Comparison of ENCODE assay signal across 37 cellular contexts in genomic region chr2:10075101-10075500, GRCh38. TPM values are rescaled to one million over a fixed set of nuclear protein-coding genes. Genes with fewer than 3 reads are reported as not detected.
"Had no signal": no experiment of that assay in that cellular context is flagged by ENCODE, and none has a peak within 500 bp of the region (broad histone marks: within the 10 kb centered on the region; RNA-seq: fewer than 3 reads in every experiment).

No MANE protein-coding gene starts in this region.

- H3K9me3 ChIP-seq: adrenal gland, body of pancreas, breast epithelium had no signal

- H3K27ac Mint-ChIP-seq: activated B cell treated with CpG ODN at 0.5 μM for 24 hours; activated CD4-positive, alpha-beta memory T cell treated with anti-CD3 and anti-CD28 coated beads for 36 hours; activated CD4-positive, alpha-beta T cell treated with anti-CD3 and anti-CD28 coated beads for 36 hours; activated CD4-positive, alpha-beta T cell treated with anti-CD3 and anti-CD28 coated beads, Interleukin-2, amount 10 ng/mL, durations not matched to agents 7 days and 5 days; activated CD8-positive, alpha-beta T cell treated with anti-CD3 and anti-CD28 coated beads for 36 hours; activated naive CD4-positive, alpha-beta T cell treated with anti-CD3 and anti-CD28 coated beads for 36 hours; activated naive CD4-positive, alpha-beta T cell treated with anti-CD3 and anti-CD28 coated beads, Interleukin-2, amount 50 U/mL, for 72 hours; activated naive CD8-positive, alpha-beta T cell treated with anti-CD3 and anti-CD28 coated beads for 36 hours; activated T-cell treated with anti-CD3 and anti-CD28 coated beads, Interleukin-2, amount 50 U/mL, for 72 hours; activated T-helper 1 cell treated with anti-CD3 and anti-CD28 coated beads, Interleukin-12 subunit alpha, Interleukin-12 subunit beta, Interleukin-2, Interleukin-4 antibody, amounts not matched to agents 30 ng/mL and 10 ng/mL and 1 ng/mL, durations not matched to agents 14 hours and 24 hours and 36 hours; activated T-helper 17 cell treated with anti-CD3 and anti-CD28 coated beads, Interleukin-2, amount 50 U/mL, for 72 hours; T-helper 1 cell treated with Interleukin-12 subunit alpha and Interleukin-12 subunit beta and Interleukin-4 antibody, amounts not matched to agents 30 μg/mL and 1 μg/mL, for 36 hours; T-helper 2 cell treated with Interferon-gamma antibody and Interleukin-4, amounts not matched to agents 5 μg/mL and 100 μg/mL, for 36 hours had no signal

- DNase-seq: activated B cell treated with CpG ODN at 0.5 μM for 24 hours; activated CD4-positive, alpha-beta memory T cell treated with anti-CD3 and anti-CD28 coated beads for 36 hours; activated CD4-positive, alpha-beta T cell treated with anti-CD3 and anti-CD28 coated beads for 36 hours; activated CD4-positive, alpha-beta T cell treated with anti-CD3 and anti-CD28 coated beads for 48 hours; activated CD4-positive, alpha-beta T cell treated with anti-CD3 and anti-CD28 coated beads, Interleukin-2, amount 10 ng/mL, durations not matched to agents 7 days and 5 days; activated CD4-positive, alpha-beta T cell treated with anti-CD3 and anti-CD28 coated beads, Interleukin-2, amount 50 U/mL, for 4 hours; activated CD4-positive, CD25-positive, alpha-beta regulatory T cell treated with anti-CD3 and anti-CD28 coated beads, Interleukin-2, amount 50 U/mL, for 72 hours; activated CD8-positive, alpha-beta memory T cell treated with anti-CD3 and anti-CD28 coated beads, Interleukin-2, amount 50 U/mL, for 4 hours; activated CD8-positive, alpha-beta T cell treated with anti-CD3 and anti-CD28 coated beads for 36 hours; activated effector memory CD4-positive, alpha-beta T cell treated with anti-CD3 and anti-CD28 coated beads, Interleukin-2, amount 50 U/mL, for 16 hours; activated gamma-delta T cell treated with Interleukin-2 at 50 U/mL for 16 hours; activated naive CD4-positive, alpha-beta T cell; activated naive CD4-positive, alpha-beta T cell treated with anti-CD3 and anti-CD28 coated beads for 36 hours; activated naive CD4-positive, alpha-beta T cell treated with anti-CD3 and anti-CD28 coated beads, Interleukin-2, amount 50 U/mL, for 16 hours; activated naive CD8-positive, alpha-beta T cell treated with anti-CD3 and anti-CD28 coated beads for 36 hours; activated T-cell treated with anti-CD3 and anti-CD28 coated beads for 4 hours; activated T-cell treated with anti-CD3 and anti-CD28 coated beads, Interleukin-2, amount 50 U/mL, for 1 hour; activated T-cell treated with anti-CD3 and anti-CD28 coated beads, Interleukin-2, amount 50 U/mL, for 4 hours; activated T-cell treated with anti-CD3 and anti-CD28 coated beads, Interleukin-2, amount 50 U/mL, for 72 hours; amniotic stem cell; aorta; body of pancreas; brain microvascular endothelial cell; central memory CD4-positive, alpha-beta T cell; T-helper 1 cell; T-helper 2 cell; T-helper 9 cell had no signal

- H3K36me3 ChIP-seq: adrenal gland, brain microvascular endothelial cell, breast epithelium had no signal

- H3K9me3 Mint-ChIP-seq: activated B cell treated with CpG ODN at 0.5 μM for 24 hours; activated CD4-positive, alpha-beta memory T cell treated with anti-CD3 and anti-CD28 coated beads for 36 hours; activated CD4-positive, alpha-beta T cell treated with anti-CD3 and anti-CD28 coated beads, Interleukin-2, amount 10 ng/mL, durations not matched to agents 7 days and 5 days; activated CD8-positive, alpha-beta T cell treated with anti-CD3 and anti-CD28 coated beads for 36 hours; activated naive CD4-positive, alpha-beta T cell treated with anti-CD3 and anti-CD28 coated beads for 36 hours; activated naive CD4-positive, alpha-beta T cell treated with anti-CD3 and anti-CD28 coated beads, Interleukin-2, amount 50 U/mL, for 72 hours; activated naive CD8-positive, alpha-beta T cell treated with anti-CD3 and anti-CD28 coated beads for 36 hours; activated T-cell treated with anti-CD3 and anti-CD28 coated beads, Interleukin-2, amount 50 U/mL, for 4 hours; activated T-cell treated with anti-CD3 and anti-CD28 coated beads, Interleukin-2, amount 50 U/mL, for 72 hours; activated T-helper 1 cell treated with anti-CD3 and anti-CD28 coated beads, Interleukin-12 subunit alpha, Interleukin-12 subunit beta, Interleukin-2, Interleukin-4 antibody, amounts not matched to agents 30 ng/mL and 10 ng/mL and 1 ng/mL, durations not matched to agents 14 hours and 24 hours and 36 hours; activated T-helper 17 cell treated with anti-CD3 and anti-CD28 coated beads, Interleukin-2, amount 50 U/mL, for 72 hours; T-helper 1 cell treated with Interleukin-12 subunit alpha and Interleukin-12 subunit beta and Interleukin-4 antibody, amounts not matched to agents 30 μg/mL and 1 μg/mL, for 36 hours; T-helper 2 cell treated with Interferon-gamma antibody and Interleukin-4, amounts not matched to agents 5 μg/mL and 100 μg/mL, for 36 hours had no signal

- H3K4me3 ChIP-seq: adrenal gland, body of pancreas, breast epithelium had no signal

- H3K4me1 Mint-ChIP-seq: activated T-helper 17 cell treated with anti-CD3 and anti-CD28 coated beads, Interleukin-2, amount 50 U/mL, for 72 hours had no signal

- FAIRE-seq: astrocyte, TTC549 had no signal

- H3K27me3 ChIP-seq: body of pancreas had no signal

- ATAC-seq: activated CD4-positive, alpha-beta T cell treated with anti-CD3 and anti-CD28 coated beads for 36 hours; activated CD8-positive, alpha-beta T cell treated with anti-CD3 and anti-CD28 coated beads for 36 hours; activated naive CD4-positive, alpha-beta T cell treated with anti-CD3 and anti-CD28 coated beads, Interleukin-2, amount 50 U/mL, for 72 hours; activated T-cell treated with anti-CD3 and anti-CD28 coated beads, Interleukin-2, amount 50 U/mL, for 4 hours; activated T-cell treated with anti-CD3 and anti-CD28 coated beads, Interleukin-2, amount 50 U/mL, for 72 hours; activated T-helper 17 cell treated with anti-CD3 and anti-CD28 coated beads, Interleukin-2, amount 50 U/mL, for 72 hours; body of pancreas had no signal

- H3K27ac ChIP-seq: adrenal gland, brain microvascular endothelial cell, breast epithelium, VCaP had no signal

- H3K36me3 Mint-ChIP-seq: activated CD4-positive, alpha-beta memory T cell treated with anti-CD3 and anti-CD28 coated beads for 36 hours; activated naive CD8-positive, alpha-beta T cell treated with anti-CD3 and anti-CD28 coated beads for 36 hours had no signal

- H3K4me3 Mint-ChIP-seq: activated B cell treated with CpG ODN at 0.5 μM for 24 hours; activated CD4-positive, alpha-beta memory T cell treated with anti-CD3 and anti-CD28 coated beads for 36 hours; activated CD4-positive, alpha-beta T cell treated with anti-CD3 and anti-CD28 coated beads for 36 hours; activated CD4-positive, alpha-beta T cell treated with anti-CD3 and anti-CD28 coated beads, Interleukin-2, amount 10 ng/mL, durations not matched to agents 7 days and 5 days; activated CD8-positive, alpha-beta T cell treated with anti-CD3 and anti-CD28 coated beads for 36 hours; activated naive CD4-positive, alpha-beta T cell treated with anti-CD3 and anti-CD28 coated beads for 36 hours; activated naive CD8-positive, alpha-beta T cell treated with anti-CD3 and anti-CD28 coated beads for 36 hours; activated T-cell treated with anti-CD3 and anti-CD28 coated beads, Interleukin-2, amount 50 U/mL, for 4 hours; activated T-cell treated with anti-CD3 and anti-CD28 coated beads, Interleukin-2, amount 50 U/mL, for 72 hours; activated T-helper 1 cell treated with anti-CD3 and anti-CD28 coated beads, Interleukin-12 subunit alpha, Interleukin-12 subunit beta, Interleukin-2, Interleukin-4 antibody, amounts not matched to agents 30 ng/mL and 10 ng/mL and 1 ng/mL, durations not matched to agents 14 hours and 24 hours and 36 hours; activated T-helper 17 cell treated with anti-CD3 and anti-CD28 coated beads, Interleukin-2, amount 50 U/mL, for 72 hours; T-helper 1 cell treated with Interleukin-12 subunit alpha and Interleukin-12 subunit beta and Interleukin-4 antibody, amounts not matched to agents 30 μg/mL and 1 μg/mL, for 36 hours; T-helper 2 cell treated with Interferon-gamma antibody and Interleukin-4, amounts not matched to agents 5 μg/mL and 100 μg/mL, for 36 hours had no signal

RNA-seq across cellular contexts. Expression of gene CYS1, which starts 5.1 kb away (rescaled TPM):
- total RNA-seq: activated CD4-positive, alpha-beta T cell treated with anti-CD3 and anti-CD28 coated beads for 36 hours; activated naive CD4-positive, alpha-beta T cell treated with anti-CD3 and anti-CD28 coated beads for 36 hours; activated naive CD4-positive, alpha-beta T cell treated with anti-CD3 and anti-CD28 coated beads, Interleukin-2, amount 50 U/mL, for 72 hours; activated naive CD8-positive, alpha-beta T cell treated with anti-CD3 and anti-CD28 coated beads for 36 hours had no signal

RNA-seq across cellular contexts. Expression of gene RRM2, which starts 47.4 kb away (rescaled TPM):
- total RNA-seq: body of pancreas had no signal
